Comparison of ENCODE assay signal across 11 cellular contexts in the genomic region with DNA sequence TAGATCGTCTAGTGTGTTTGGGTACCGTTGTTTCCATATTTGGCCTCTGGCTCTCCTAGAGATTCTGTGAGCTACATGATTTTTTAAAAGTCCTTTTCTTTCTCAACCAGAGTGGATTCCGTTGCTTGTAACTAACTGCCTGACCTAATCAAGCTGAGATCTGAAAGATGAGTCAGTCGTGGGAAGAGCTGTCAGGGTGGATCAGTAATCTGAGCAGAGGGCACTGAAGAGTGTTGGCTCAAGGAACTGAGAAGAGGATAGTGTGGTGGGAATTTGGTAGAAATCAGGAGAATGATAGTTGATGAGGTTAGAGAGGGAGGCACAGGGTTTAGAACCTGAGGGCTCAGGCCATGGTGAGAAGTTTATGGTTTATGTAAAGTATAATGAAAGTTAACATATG. TPM values are rescaled to one million over a fixed set of nuclear protein-coding genes. Genes with fewer than 3 reads are reported as not detected.
A peak's percentile ranks its signal among the peaks of the same experiment; 100 is the strongest.
DNase-seq lines count a peak whose midpoint lies in the region; ATAC-seq and TF ChIP-seq lines count a peak whose summit lies in the region.
"Had no signal": no experiment of that assay in that cellular context is flagged by ENCODE, and none has a peak within 500 bp of the region (broad histone marks: within the 10 kb centered on the region; RNA-seq: fewer than 3 reads in every experiment).

No MANE protein-coding gene starts in this region.

- peak overlapping the region; percentile 2 for H3K27ac Mint-ChIP-seq in dendritic cell treated with granulocyte-macrophage colony-stimulating factor and Interleukin-4, amounts not matched to agents 40 ng/mL and 50 ng/mL, for 4 days

- TF ChIP-seq POLR2A in NB4 (IDR thresholded peaks at IDR 0.05; ENCODE audit: extremely low read depth, insufficient read length), result no peak

- peak; percentile 11 for DNase-seq in ELF-1 (ENCODE audit: low read depth, low spot score)
- peak; percentile 55 for DNase-seq in NB4 (ENCODE audit: low read depth)
- no peak for DNase-seq in heart right ventricle
- DNase-seq in SHP77 (lab: John Stamatoyannopoulos, UW), result no peak
- no peak for DNase-seq in NCI-H2029 (lab: John Stamatoyannopoulos, UW)
- DNase-seq: activated CD4-positive, alpha-beta T cell treated with anti-CD3 and anti-CD28 coated beads, Interleukin-2, amount 50 U/mL, for 48 hours; left ventricle myocardium superior; NCI-H69 had no signal

- H3K4me2 ChIP-seq in parathyroid adenoma (ENCODE audit: low read length), result peak overlapping the region; percentile 4

- H3K4me1 ChIP-seq in parathyroid adenoma (peaks cover 3% of the 10 kb centered on the region), heart right ventricle (peaks cover 2 to 29% (median 13%) of the 10 kb centered on the region in 9 donors)

- ATAC-seq in heart right ventricle, result no peak
- no peak for ATAC-seq in GM19035 (IDR thresholded peaks at IDR 0.05; ENCODE audit: unreplicated experiment)
- ATAC-seq: left ventricle myocardium superior had no signal

- H3K9me3 Mint-ChIP-seq in dendritic cell treated with granulocyte-macrophage colony-stimulating factor and Interleukin-4, amounts not matched to agents 40 ng/mL and 50 ng/mL, for 4 days, result no peaks in the 10 kb centered on the region

- WGBS in heart right ventricle, 2 donors, result 82 to 85% methylated on average over 4 of the region's 4 CpGs

- no peak overlapping the region for H2AFZ ChIP-seq in parathyroid adenoma

- no peaks in the 10 kb centered on the region for H3K27me3 ChIP-seq in parathyroid adenoma (ENCODE audit: control insufficient read depth, insufficient read depth, low read length)
- no peaks in the 10 kb centered on the region for H3K27me3 ChIP-seq in heart right ventricle

- TF ChIP-seq CTCF in NB4 (IDR thresholded peaks at IDR 0.05; ENCODE audit: low read depth, low read length) (no peak), parathyroid adenoma (IDR thresholded peaks at IDR 0.05) (no peak), heart right ventricle (IDR thresholded peaks at IDR 0.05) (no peak)

- H3K4me3 ChIP-seq in NB4 (ENCODE audit: low read depth, low read length) (no peak overlapping the region), parathyroid adenoma (ENCODE audit: low read depth, low read length) (no peak overlapping the region), heart right ventricle (no peak overlapping the region)

- H3K9me3 ChIP-seq in parathyroid adenoma (ENCODE audit: control insufficient read depth, low read length) (no peaks in the 10 kb centered on the region), heart right ventricle (no peaks in the 10 kb centered on the region)

- no peak overlapping the region for H3K9ac ChIP-seq in parathyroid adenoma

- H3K36me3 Mint-ChIP-seq in dendritic cell treated with granulocyte-macrophage colony-stimulating factor and Interleukin-4, amounts not matched to agents 40 ng/mL and 50 ng/mL, for 4 days (ENCODE audit: low read depth), result peaks cover 25% of the 10 kb centered on the region

- peaks cover 53% of the 10 kb centered on the region for H3K4me1 Mint-ChIP-seq in dendritic cell treated with granulocyte-macrophage colony-stimulating factor and Interleukin-4, amounts not matched to agents 40 ng/mL and 50 ng/mL, for 4 days (ENCODE audit: low read depth)

- intact Hi-C loops in dendritic cell treated with granulocyte-macrophage colony-stimulating factor and Interleukin-4, amounts not matched to agents 40 ng/mL and 50 ng/mL, for 4 days (cut with micrococcal nuclease), result no loop called here
- intact Hi-C loops in heart right ventricle (cut with DNase I), result no loop called here

- H3K79me2 ChIP-seq in parathyroid adenoma, result no peaks in the 10 kb centered on the region

- H3K27ac ChIP-seq in parathyroid adenoma, result no peak overlapping the region
- H3K27ac ChIP-seq in heart right ventricle, result no peak overlapping the region

- H3K27me3 Mint-ChIP-seq in dendritic cell treated with granulocyte-macrophage colony-stimulating factor and Interleukin-4, amounts not matched to agents 40 ng/mL and 50 ng/mL, for 4 days, result no peaks in the 10 kb centered on the region

- H3K36me3 ChIP-seq in parathyroid adenoma (ENCODE audit: control insufficient read depth, insufficient read depth, low read length), result no peaks in the 10 kb centered on the region
- H3K36me3 ChIP-seq in heart right ventricle, result peaks cover 0 to 22% (median 0%) of the 10 kb centered on the region in 9 donors

- no peak overlapping the region for H3K4me3 Mint-ChIP-seq in dendritic cell treated with granulocyte-macrophage colony-stimulating factor and Interleukin-4, amounts not matched to agents 40 ng/mL and 50 ng/mL, for 4 days

RNA-seq across cellular contexts. Expression of a gene that starts 52.2 kb away (rescaled TPM):
- total RNA-seq in heart right ventricle, result 1 to 10 TPM; 1.3 to 4.6 (median 1.8) TPM
- polyA plus RNA-seq in heart right ventricle, result 1 to 10 TPM; 1.9 to 5.5 TPM

Comparison
In these comparisons a context has a peak if more than half of its experiments do, and no peak if none do; other contexts are left out.
1. DNase-seq: peak in ELF-1 (single experiment) and NB4 (single experiment); none in heart right ventricle (0 of 2), SHP77 (0 of 2) and NCI-H2029 (single experiment).